In the genomic region with DNA sequence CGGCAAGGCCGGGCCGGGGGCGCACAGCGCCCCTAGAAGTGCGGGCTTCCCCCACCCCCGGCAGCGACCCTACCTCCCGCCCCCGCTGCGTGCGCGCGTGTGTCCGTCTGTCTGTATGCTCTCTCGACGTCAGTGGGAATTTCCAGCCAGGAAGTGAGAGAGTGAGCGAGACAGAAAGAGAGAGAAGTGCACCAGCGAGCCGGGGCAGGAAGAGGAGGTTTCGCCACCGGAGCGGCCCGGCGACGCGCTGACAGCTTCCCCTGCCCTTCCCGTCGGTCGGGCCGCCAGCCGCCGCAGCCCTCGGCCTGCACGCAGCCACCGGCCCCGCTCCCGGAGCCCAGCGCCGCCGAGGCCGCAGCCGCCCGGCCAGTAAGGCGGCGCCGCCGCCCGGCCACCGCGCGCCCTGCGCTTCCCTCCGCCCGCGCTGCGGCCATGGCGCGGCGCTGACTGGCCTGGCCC, we compare ENCODE assay signal across 8 cellular contexts. TPM values are rescaled to one million over a fixed set of nuclear protein-coding genes. Genes with fewer than 3 reads are reported as not detected.
DNase-seq lines count a peak whose midpoint lies in the region; ATAC-seq and TF ChIP-seq lines count a peak whose summit lies in the region.

A gene with protein sequence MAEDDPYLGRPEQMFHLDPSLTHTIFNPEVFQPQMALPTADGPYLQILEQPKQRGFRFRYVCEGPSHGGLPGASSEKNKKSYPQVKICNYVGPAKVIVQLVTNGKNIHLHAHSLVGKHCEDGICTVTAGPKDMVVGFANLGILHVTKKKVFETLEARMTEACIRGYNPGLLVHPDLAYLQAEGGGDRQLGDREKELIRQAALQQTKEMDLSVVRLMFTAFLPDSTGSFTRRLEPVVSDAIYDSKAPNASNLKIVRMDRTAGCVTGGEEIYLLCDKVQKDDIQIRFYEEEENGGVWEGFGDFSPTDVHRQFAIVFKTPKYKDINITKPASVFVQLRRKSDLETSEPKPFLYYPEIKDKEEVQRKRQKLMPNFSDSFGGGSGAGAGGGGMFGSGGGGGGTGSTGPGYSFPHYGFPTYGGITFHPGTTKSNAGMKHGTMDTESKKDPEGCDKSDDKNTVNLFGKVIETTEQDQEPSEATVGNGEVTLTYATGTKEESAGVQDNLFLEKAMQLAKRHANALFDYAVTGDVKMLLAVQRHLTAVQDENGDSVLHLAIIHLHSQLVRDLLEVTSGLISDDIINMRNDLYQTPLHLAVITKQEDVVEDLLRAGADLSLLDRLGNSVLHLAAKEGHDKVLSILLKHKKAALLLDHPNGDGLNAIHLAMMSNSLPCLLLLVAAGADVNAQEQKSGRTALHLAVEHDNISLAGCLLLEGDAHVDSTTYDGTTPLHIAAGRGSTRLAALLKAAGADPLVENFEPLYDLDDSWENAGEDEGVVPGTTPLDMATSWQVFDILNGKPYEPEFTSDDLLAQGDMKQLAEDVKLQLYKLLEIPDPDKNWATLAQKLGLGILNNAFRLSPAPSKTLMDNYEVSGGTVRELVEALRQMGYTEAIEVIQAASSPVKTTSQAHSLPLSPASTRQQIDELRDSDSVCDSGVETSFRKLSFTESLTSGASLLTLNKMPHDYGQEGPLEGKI (plus strand): TSS at position 184 of the 459 bp plus-strand sequence. CDS start 24,160 bp downstream, outside the sequence.

- TF ChIP-seq POLR2A in Peyer's patch (IDR thresholded peaks at IDR 0.05): peak; percentile 33 to 61

- no peaks in the 10 kb centered on the region for H3K36me3 ChIP-seq in BE2C
- H3K36me3 ChIP-seq in Peyer's patch: no peaks in the 10 kb centered on the region
- H3K36me3 ChIP-seq in neuron (ENCODE audit: insufficient read depth, low read length): no peaks in the 10 kb centered on the region
- H3K36me3 ChIP-seq in subcutaneous abdominal adipose tissue (ENCODE audit: control insufficient read depth in 5 of 5, insufficient read depth in 5 of 5, low read length in 5 of 5): no peaks in the 10 kb centered on the region

- intact Hi-C loops in activated T-helper 2 cell treated with anti-CD3 and anti-CD28 coated beads, Interferon-gamma antibody, Interleukin-2, Interleukin-4, amounts not matched to agents 10 μg/mL and 5 μg/mL and 100 μg/mL, durations not matched to agents 14 hours and 24 hours and 36 hours (cut with micrococcal nuclease): loop anchor here (1.0 to 5.0 kb wide), 8 partner anchors 34 to 1154 kb away; partner anchors contain the start of genes CISD2, PPP3CA and SLC39A8

- H3K27ac ChIP-seq in Peyer's patch (peak within 1 kb of the TSS; percentile 95 to 99 (median 98)), subcutaneous abdominal adipose tissue (ENCODE audit: low read depth, low read length) (peak within 1 kb of the TSS; percentile 99)

- ATAC-seq in GM19035 (IDR thresholded peaks at IDR 0.05; ENCODE audit: unreplicated experiment) (peak; percentile 56), HG03342 (IDR thresholded peaks at IDR 0.05; ENCODE audit: unreplicated experiment) (peak; percentile 60)

- H3K4me3 ChIP-seq in BE2C (ENCODE audit: low read depth, low read length) (peak within 1 kb of the TSS; percentile 93), Peyer's patch (peak within 1 kb of the TSS; percentile 83 to 96 (median 94)), fibroblast of villous mesenchyme (ENCODE audit: low read depth, low read length) (peak within 1 kb of the TSS; percentile 70), neuron (ENCODE audit: low read length) (peak within 1 kb of the TSS; percentile 82), subcutaneous abdominal adipose tissue (ENCODE audit: low read depth in 1 of 5, low read length in 5 of 5) (peak within 1 kb of the TSS; percentile 83 to 96 (median 93))

- H3K9me3 Mint-ChIP-seq in activated T-helper 2 cell treated with anti-CD3 and anti-CD28 coated beads, Interferon-gamma antibody, Interleukin-2, Interleukin-4, amounts not matched to agents 10 μg/mL and 5 μg/mL and 100 μg/mL, durations not matched to agents 14 hours and 24 hours and 36 hours: peaks cover 8% of the 10 kb centered on the region

- peak within 1 kb of the TSS; percentile 96 for H3K4me3 Mint-ChIP-seq in activated T-helper 2 cell treated with anti-CD3 and anti-CD28 coated beads, Interferon-gamma antibody, Interleukin-2, Interleukin-4, amounts not matched to agents 10 μg/mL and 5 μg/mL and 100 μg/mL, durations not matched to agents 14 hours and 24 hours and 36 hours (ENCODE audit: low read depth)

- peaks cover 30% of the 10 kb centered on the region for H3K4me1 Mint-ChIP-seq in activated T-helper 2 cell treated with anti-CD3 and anti-CD28 coated beads, Interferon-gamma antibody, Interleukin-2, Interleukin-4, amounts not matched to agents 10 μg/mL and 5 μg/mL and 100 μg/mL, durations not matched to agents 14 hours and 24 hours and 36 hours (ENCODE audit: low read depth)

- DNase-seq in BE2C: no peak
- peak; percentile 63 to 83 (median 78) for DNase-seq in Peyer's patch
- peak; percentile 74 for DNase-seq in activated T-helper 2 cell treated with anti-CD3 and anti-CD28 coated beads, Interferon-gamma antibody, Interleukin-2, Interleukin-4, amounts not matched to agents 10 μg/mL and 5 μg/mL and 100 μg/mL, durations not matched to agents 14 hours and 24 hours and 36 hours (ENCODE audit: low spot score)
- peak; percentile 81 for DNase-seq in fibroblast of villous mesenchyme (ENCODE audit: low read depth)

- H3K27me3 ChIP-seq in BE2C: no peaks in the 10 kb centered on the region
- H3K27me3 ChIP-seq in Peyer's patch: no peaks in the 10 kb centered on the region
- H3K27me3 ChIP-seq in neuron (ENCODE audit: insufficient read depth, low read length): no peaks in the 10 kb centered on the region
- H3K27me3 ChIP-seq in subcutaneous abdominal adipose tissue (ENCODE audit: control insufficient read depth in 5 of 5, insufficient read depth in 4 of 5, low read length in 5 of 5): no peaks in the 10 kb centered on the region

- H3K36me3 Mint-ChIP-seq in activated T-helper 2 cell treated with anti-CD3 and anti-CD28 coated beads, Interferon-gamma antibody, Interleukin-2, Interleukin-4, amounts not matched to agents 10 μg/mL and 5 μg/mL and 100 μg/mL, durations not matched to agents 14 hours and 24 hours and 36 hours (ENCODE audit: low read depth): peaks cover 35% of the 10 kb centered on the region

- H3K9me3 ChIP-seq in BE2C (no peaks in the 10 kb centered on the region), Peyer's patch (no peaks in the 10 kb centered on the region), neuron (ENCODE audit: low read length) (no peaks in the 10 kb centered on the region), subcutaneous abdominal adipose tissue (ENCODE audit: control insufficient read depth in 5 of 5, low read length in 5 of 5) (no peaks in the 10 kb centered on the region)

- H3K27ac Mint-ChIP-seq in activated T-helper 2 cell treated with anti-CD3 and anti-CD28 coated beads, Interferon-gamma antibody, Interleukin-2, Interleukin-4, amounts not matched to agents 10 μg/mL and 5 μg/mL and 100 μg/mL, durations not matched to agents 14 hours and 24 hours and 36 hours: peak within 1 kb of the TSS; percentile 89

- no peaks in the 10 kb centered on the region for H3K4me1 ChIP-seq in BE2C
- H3K4me1 ChIP-seq in Peyer's patch: peaks cover 0 to 34% (median 9%) of the 10 kb centered on the region in 4 donors
- H3K4me1 ChIP-seq in neuron (ENCODE audit: insufficient read depth, low read length): peaks cover 13% of the 10 kb centered on the region
- peaks cover 0 to 44% (median 37%) of the 10 kb centered on the region in 5 donors for H3K4me1 ChIP-seq in subcutaneous abdominal adipose tissue (ENCODE audit: control insufficient read depth in 5 of 5, insufficient read depth in 5 of 5, low read length in 5 of 5)

- TF ChIP-seq CTCF in BE2C (IDR thresholded peaks at IDR 0.05; ENCODE audit: low read depth, low read length) (no peak), Peyer's patch (IDR thresholded peaks at IDR 0.05) (peak in 1 of 6 experiments; percentile 0), fibroblast of villous mesenchyme (IDR thresholded peaks at IDR 0.05; ENCODE audit: insufficient read depth, low read depth, low read length) (no peak)

- H2AFZ ChIP-seq in neuron (ENCODE audit: low read depth, low read length): peak within 1 kb of the TSS; percentile 99

- peak within 1 kb of the TSS; percentile 91 to 99 (median 97) for H3K9ac ChIP-seq in subcutaneous abdominal adipose tissue (ENCODE audit: low read length in 5 of 5)

- H3K27me3 Mint-ChIP-seq in activated T-helper 2 cell treated with anti-CD3 and anti-CD28 coated beads, Interferon-gamma antibody, Interleukin-2, Interleukin-4, amounts not matched to agents 10 μg/mL and 5 μg/mL and 100 μg/mL, durations not matched to agents 14 hours and 24 hours and 36 hours (ENCODE audit: low read depth): no peaks in the 10 kb centered on the region

RNA-seq across cellular contexts. Expression of the gene that starts here (rescaled TPM):
- 11.9 TPM for polyA plus RNA-seq in BE2C (2012; ENCODE audit: insufficient read depth, insufficient read length, low read depth)
- total RNA-seq in Peyer's patch (10 to 100 TPM; 20.7 to 58.6 (median 24.5) TPM), fibroblast of villous mesenchyme (29.3 and 67.4 TPM in 2 replicates)
- 199 and 205 TPM in 2 replicates for total RNA-seq in activated T-helper 2 cell treated with anti-CD3 and anti-CD28 coated beads, Interferon-gamma antibody, Interleukin-2, Interleukin-4, amounts not matched to agents 10 μg/mL and 5 μg/mL and 100 μg/mL, durations not matched to agents 14 hours and 24 hours and 36 hours
